ENCODE assay signal across 20 cellular contexts in genomic region chr9:89820337-89820736, GRCh38.
"Had no signal": no experiment of that assay in that cellular context is flagged by ENCODE, and none has a peak within 500 bp of the region (broad histone marks: within the 10 kb centered on the region; RNA-seq: fewer than 3 reads in every experiment).

No MANE protein-coding gene starts in this region.

- ATAC-seq: esophagus mucosa; heart left ventricle; left colon; left ventricle myocardium superior; naive thymus-derived CD4-positive, alpha-beta T cell; psoas muscle; stimulated activated naive B cell treated with anti-CD40 and anti-IgM and Interleukin-4, amounts not matched to agents 10 μg/mL and 1 μg/mL and 100 μg/mL, for 72 hours; stimulated activated naive CD8-positive, alpha-beta T cell treated with anti-CD3 and anti-CD28 coated beads, Interleukin-15, amount 100 ng/mL, for 72 hours had no signal

- H3K36me3 ChIP-seq: heart left ventricle, sigmoid colon, thoracic aorta, transverse colon had no signal

- H3K4me1 Mint-ChIP-seq: stimulated activated naive CD8-positive, alpha-beta T cell treated with anti-CD3 and anti-CD28 coated beads, Interleukin-15, amount 100 ng/mL, for 72 hours had no signal

- H3K27ac ChIP-seq: heart left ventricle, psoas muscle, sigmoid colon, skin epidermis, thoracic aorta, transverse colon had no signal

- H3K27me3 Mint-ChIP-seq: stimulated activated naive B cell treated with anti-CD40 and anti-IgM and Interleukin-4, amounts not matched to agents 10 μg/mL and 1 μg/mL and 100 μg/mL, for 72 hours; stimulated activated naive CD8-positive, alpha-beta T cell treated with anti-CD3 and anti-CD28 coated beads, Interleukin-15, amount 100 ng/mL, for 72 hours had no signal

- H3K4me3 ChIP-seq: heart left ventricle, psoas muscle, sigmoid colon, skin epidermis, thoracic aorta, transverse colon had no signal

- FAIRE-seq: frontal cortex had no signal

- DNase-seq: dermis blood vessel endothelial cell; effector CD4-positive, alpha-beta T cell; heart left ventricle; hippocampal formation; left colon; left ventricle myocardium superior; nephron progenitor cell; psoas muscle; retina; sigmoid colon; stimulated activated CD4-positive, alpha-beta T cell treated with anti-CD3 and anti-CD28 coated beads, Interleukin-2, amount 100 ng/mL, for 24 hours; stimulated activated CD4-positive, alpha-beta T cell treated with anti-CD3 and anti-CD28 coated beads, Interleukin-4, amount 100 ng/mL, for 4 hours; stimulated activated naive B cell treated with anti-CD40 and anti-IgM and Interleukin-4, amounts not matched to agents 10 μg/mL and 1 μg/mL and 100 μg/mL, for 72 hours; stimulated activated naive CD8-positive, alpha-beta T cell treated with anti-CD3 and anti-CD28 coated beads, Interleukin-15, amount 100 ng/mL, for 72 hours; transverse colon had no signal

- H3K9me3 Mint-ChIP-seq: nephron progenitor cell; stimulated activated naive CD8-positive, alpha-beta T cell treated with anti-CD3 and anti-CD28 coated beads, Interleukin-15, amount 100 ng/mL, for 72 hours had no signal

- H3K27ac Mint-ChIP-seq: naive thymus-derived CD4-positive, alpha-beta T cell; nephron progenitor cell; stimulated activated naive B cell treated with anti-CD40 and anti-IgM and Interleukin-4, amounts not matched to agents 10 μg/mL and 1 μg/mL and 100 μg/mL, for 72 hours; stimulated activated naive CD8-positive, alpha-beta T cell treated with anti-CD3 and anti-CD28 coated beads, Interleukin-15, amount 100 ng/mL, for 72 hours had no signal

- H3K4me1 ChIP-seq: transverse colon had no signal

- H3K9me3 ChIP-seq: heart left ventricle, psoas muscle, sigmoid colon, thoracic aorta, transverse colon had no signal

- H3K4me3 Mint-ChIP-seq: naive thymus-derived CD4-positive, alpha-beta T cell; nephron progenitor cell; stimulated activated naive B cell treated with anti-CD40 and anti-IgM and Interleukin-4, amounts not matched to agents 10 μg/mL and 1 μg/mL and 100 μg/mL, for 72 hours; stimulated activated naive CD8-positive, alpha-beta T cell treated with anti-CD3 and anti-CD28 coated beads, Interleukin-15, amount 100 ng/mL, for 72 hours had no signal
